13 cellular contexts compared by ENCODE assay signal in genomic region chr3:152460936-152461335, GRCh38.
DNase-seq lines count a peak whose midpoint lies in the region; ATAC-seq and TF ChIP-seq lines count a peak whose summit lies in the region.
"Had no signal": no experiment of that assay in that cellular context is flagged by ENCODE, and none has a peak within 500 bp of the region (broad histone marks: within the 10 kb centered on the region; RNA-seq: fewer than 3 reads in every experiment).

No MANE protein-coding gene starts in this region.

- H3K36me3 Mint-ChIP-seq in activated T-cell treated with anti-CD3 and anti-CD28 coated beads, Interleukin-2, amount 50 U/mL, for 72 hours (ENCODE audit: insufficient read depth in 2 of 2), result peaks cover 5 to 32% of the 10 kb centered on the region in 2 donors
- H3K36me3 Mint-ChIP-seq in immature natural killer cell, result peaks cover 9 to 26% (median 17%) of the 10 kb centered on the region in 3 donors

- H3K9me2 ChIP-seq in SU-DHL-6 (replicated peaks; ENCODE audit: insufficient read depth, low read length), result no peaks in the 10 kb centered on the region

- H2AFZ ChIP-seq in SU-DHL-6 (ENCODE audit: low read depth, low read length, severe bottlenecking), result no peak overlapping the region

- ATAC-seq in activated T-cell treated with anti-CD3 and anti-CD28 coated beads, Interleukin-2, amount 50 U/mL, for 72 hours (replicated peaks in 1 of 2), result no peak
- ATAC-seq: GM12878 had no signal

- peaks cover 85% of the 10 kb centered on the region for H3K36me3 ChIP-seq in SU-DHL-6 (ENCODE audit: low read length)

- H3K9me3 Mint-ChIP-seq in activated T-cell treated with anti-CD3 and anti-CD28 coated beads, Interleukin-2, amount 50 U/mL, for 72 hours, result no peaks in the 10 kb centered on the region
- H3K9me3 Mint-ChIP-seq in immature natural killer cell, result no peaks in the 10 kb centered on the region

- no peak overlapping the region for H3K4me2 ChIP-seq in SU-DHL-6 (ENCODE audit: low read depth, low read length, poor library complexity, severe bottlenecking)

- peaks cover 28% of the 10 kb centered on the region for H3K4me1 Mint-ChIP-seq in activated T-cell treated with anti-CD3 and anti-CD28 coated beads, Interleukin-2, amount 50 U/mL, for 72 hours (ENCODE audit: low read depth)
- H3K4me1 Mint-ChIP-seq in immature natural killer cell, result peaks cover 27 to 59% of the 10 kb centered on the region in 2 donors

- no peak overlapping the region for H3K4me3 Mint-ChIP-seq in activated T-cell treated with anti-CD3 and anti-CD28 coated beads, Interleukin-2, amount 50 U/mL, for 72 hours
- no peak overlapping the region for H3K4me3 Mint-ChIP-seq in immature natural killer cell

- H3K79me2 ChIP-seq in SU-DHL-6 (ENCODE audit: insufficient read depth, low read length), result no peaks in the 10 kb centered on the region; the same call in none of the 2 replicates

- peaks cover 66% of the 10 kb centered on the region for H3F3A ChIP-seq in SU-DHL-6 (ENCODE audit: insufficient read depth)

- no peak for TF ChIP-seq CTCF in SU-DHL-6 (IDR thresholded peaks at IDR 0.05; ENCODE audit: insufficient read depth, low read length, poor library complexity, severe bottlenecking)

- H3K27me3 ChIP-seq in SU-DHL-6 (ENCODE audit: low read length), result no peaks in the 10 kb centered on the region
- H3K27me3 ChIP-seq: ascending aorta had no signal

- peak overlapping the region; percentile 88 for H3K27ac Mint-ChIP-seq in activated T-cell treated with anti-CD3 and anti-CD28 coated beads, Interleukin-2, amount 50 U/mL, for 72 hours
- H3K27ac Mint-ChIP-seq in immature natural killer cell, result peak overlapping the region in 5 of 6 donors; percentile 0 to 81 (median 70)

- intact Hi-C loops in posterior cingulate gyrus (cut with DNase I), result no loop called here

- DNase-seq in activated T-cell treated with anti-CD3 and anti-CD28 coated beads, Interleukin-2, amount 50 U/mL, for 72 hours, result no peak
- DNase-seq in activated T-cell treated with anti-CD3 and anti-CD28 coated beads, Interleukin-2, amount 50 U/mL, for 1 hour, result no peak
- no peak for DNase-seq in immature natural killer cell
- peak in 1 of 49 donors; percentile 21 for DNase-seq in substantia nigra (lab: John Stamatoyannopoulos, UW)
- DNase-seq in SK-N-DZ (ENCODE audit: low spot score), result no peak
- DNase-seq in NCI-H2227 treated with DMSO at 0.1 percent for 48 hours (lab: John Stamatoyannopoulos, UW), result no peak
- DNase-seq in posterior cingulate gyrus, result no peak
- DNase-seq: DMS79, glutamatergic neuron, occipital lobe had no signal

- H3K9ac ChIP-seq in SU-DHL-6 (ENCODE audit: low read length), result no peak overlapping the region

- H4K20me1 ChIP-seq in SU-DHL-6 (ENCODE audit: low read depth, low read length), result no peaks in the 10 kb centered on the region

- no peak overlapping the region for H3K4me3 ChIP-seq in SU-DHL-6 (ENCODE audit: insufficient read depth, low read length, poor library complexity, severe bottlenecking)
- H3K4me3 ChIP-seq: ascending aorta, GM12878 had no signal

- H3K9me3 ChIP-seq in SU-DHL-6 (ENCODE audit: insufficient read depth, low read length), result no peaks in the 10 kb centered on the region
- H3K9me3 ChIP-seq: ascending aorta had no signal

- no peaks in the 10 kb centered on the region for H3K27me3 Mint-ChIP-seq in activated T-cell treated with anti-CD3 and anti-CD28 coated beads, Interleukin-2, amount 50 U/mL, for 72 hours (ENCODE audit: low read depth)
- peaks cover 0 to 8% (median 8%) of the 10 kb centered on the region in 3 donors for H3K27me3 Mint-ChIP-seq in immature natural killer cell (ENCODE audit: low read depth in 3 of 3)

- H3K27ac ChIP-seq in SU-DHL-6 (ENCODE audit: low read depth, low read length) (peak overlapping the region; percentile 1; the same call in 1 of the 2 replicates), substantia nigra (ENCODE audit: low read depth, low read length, poor library complexity, severe bottlenecking) (peak overlapping the region; percentile 16)
